18 cellular contexts compared by ENCODE assay signal in the genomic region with DNA sequence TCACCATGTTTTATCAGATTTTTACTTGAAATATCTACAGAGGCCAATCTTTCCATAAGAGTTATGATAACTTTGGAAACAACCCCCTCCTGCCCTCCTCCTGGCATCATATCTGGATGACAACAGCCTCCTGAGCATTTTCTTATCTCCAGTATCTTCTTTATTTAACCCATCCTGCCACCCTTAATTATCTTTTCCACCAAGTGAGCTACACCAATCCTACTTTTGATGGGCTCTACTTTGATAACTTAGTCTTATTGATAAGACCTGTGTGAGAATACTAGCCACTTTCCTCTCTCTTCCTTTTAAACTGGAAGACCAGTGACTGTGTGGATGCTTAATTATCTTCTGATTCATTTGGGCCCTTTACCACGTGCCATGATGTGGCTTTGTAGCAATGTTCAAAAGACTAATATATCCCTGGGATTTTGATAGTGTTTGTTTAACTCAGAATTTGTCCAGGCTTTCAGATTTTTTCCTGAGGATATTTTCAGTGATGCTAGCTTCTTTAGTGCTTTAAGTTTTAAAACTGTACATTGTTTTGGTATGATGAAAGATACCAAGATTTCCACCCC.
DNase-seq lines count a peak whose midpoint lies in the region; TF ChIP-seq lines count a peak whose summit lies in the region.
"Had no signal": no experiment of that assay in that cellular context is flagged by ENCODE, and none has a peak within 500 bp of the region (broad histone marks: within the 10 kb centered on the region; RNA-seq: fewer than 3 reads in every experiment).

No MANE protein-coding gene starts in this region.

- no peak overlapping the region for H3K27ac Mint-ChIP-seq in activated naive CD8-positive, alpha-beta T cell treated with anti-CD3 and anti-CD28 coated beads for 36 hours
- H3K27ac Mint-ChIP-seq: B cell; CD4-positive, alpha-beta T cell; CD8-positive, alpha-beta T cell had no signal

- no peaks in the 10 kb centered on the region for H3K27me3 ChIP-seq in osteoblast (ENCODE audit: insufficient read depth, low read length)
- H3K27me3 ChIP-seq: BLaER1 treated with 17β-estradiol and CSF1 and Interleukin-3, amounts not matched to agents 10 nM and 100 nM had no signal

- TF ChIP-seq CTCF in 22Rv1 (IDR thresholded peaks at IDR 0.05) (no peak), osteoblast (IDR thresholded peaks at IDR 0.05; ENCODE audit: extremely low read depth, low read depth, low read length) (no peak)

- H3K4me3 Mint-ChIP-seq in activated naive CD8-positive, alpha-beta T cell treated with anti-CD3 and anti-CD28 coated beads for 36 hours: no peak overlapping the region
- H3K4me3 Mint-ChIP-seq: B cell; CD4-positive, alpha-beta T cell; CD8-positive, alpha-beta T cell had no signal

- H3K36me3 Mint-ChIP-seq in activated naive CD8-positive, alpha-beta T cell treated with anti-CD3 and anti-CD28 coated beads for 36 hours: no peaks in the 10 kb centered on the region
- H3K36me3 Mint-ChIP-seq: CD8-positive, alpha-beta T cell had no signal

- H4K20me1 ChIP-seq in osteoblast (ENCODE audit: insufficient read depth, low read length): no peaks in the 10 kb centered on the region
- H4K20me1 ChIP-seq: BLaER1 treated with 17β-estradiol and CSF1 and Interleukin-3, amounts not matched to agents 10 nM and 100 nM had no signal

- H3K27ac ChIP-seq in 22Rv1 (peak overlapping the region; percentile 29), osteoblast (ENCODE audit: low read depth, low read length) (no peak overlapping the region)
- H3K27ac ChIP-seq: A549; BLaER1 treated with 17β-estradiol and CSF1 and Interleukin-3, amounts not matched to agents 10 nM and 100 nM; C4-2B had no signal

- H3K4me1 ChIP-seq in osteoblast (ENCODE audit: insufficient read depth, low read length): peaks cover 2% of the 10 kb centered on the region
- H3K4me1 ChIP-seq: A549, Caco-2 had no signal

- peaks cover 9% of the 10 kb centered on the region for H3K9me3 Mint-ChIP-seq in activated naive CD8-positive, alpha-beta T cell treated with anti-CD3 and anti-CD28 coated beads for 36 hours

- no peaks in the 10 kb centered on the region for H3K4me1 Mint-ChIP-seq in activated naive CD8-positive, alpha-beta T cell treated with anti-CD3 and anti-CD28 coated beads for 36 hours
- H3K4me1 Mint-ChIP-seq: B cell had no signal

- no peaks in the 10 kb centered on the region for H3K9me3 ChIP-seq in osteoblast (ENCODE audit: low read depth, low read length)
- H3K9me3 ChIP-seq: A549, Caco-2 had no signal

- peak; percentile 68 for DNase-seq in EH (ENCODE audit: low read depth)
- peak; percentile 52 for DNase-seq in osteoblast (ENCODE audit: insufficient read length, low spot score, missing footprints)
- no peak for DNase-seq in activated naive CD8-positive, alpha-beta T cell treated with anti-CD3 and anti-CD28 coated beads for 36 hours
- DNase-seq in NCI-H2107 (lab: John Stamatoyannopoulos, UW): no peak
- DNase-seq: AML-193; Caco-2; Calu3; CD4-positive, alpha-beta T cell; CD8-positive, alpha-beta T cell; DMS79 treated with DMSO at 0.1 percent for 48 hours; EL; GDM1 had no signal

- no peaks in the 10 kb centered on the region for H3K27me3 Mint-ChIP-seq in activated naive CD8-positive, alpha-beta T cell treated with anti-CD3 and anti-CD28 coated beads for 36 hours
- H3K27me3 Mint-ChIP-seq: B cell; CD4-positive, alpha-beta T cell had no signal

- no peak overlapping the region for H3K4me3 ChIP-seq in osteoblast (ENCODE audit: insufficient read depth, low read length)
- H3K4me3 ChIP-seq: A549; BLaER1 treated with 17β-estradiol and CSF1 and Interleukin-3, amounts not matched to agents 10 nM and 100 nM; GM12878 had no signal

- H3K79me2 ChIP-seq in osteoblast (ENCODE audit: insufficient read depth, low read length): no peaks in the 10 kb centered on the region

- no peak overlapping the region for H3K4me2 ChIP-seq in osteoblast (ENCODE audit: insufficient read depth, low read length)
- H3K4me2 ChIP-seq: A549; BLaER1 treated with 17β-estradiol and CSF1 and Interleukin-3, amounts not matched to agents 10 nM and 100 nM had no signal

- H3K36me3 ChIP-seq in osteoblast (ENCODE audit: insufficient read depth, low read length): no peaks in the 10 kb centered on the region
- H3K36me3 ChIP-seq: BLaER1 treated with 17β-estradiol and CSF1 and Interleukin-3, amounts not matched to agents 10 nM and 100 nM had no signal

- no peak overlapping the region for H2AFZ ChIP-seq in osteoblast (ENCODE audit: low read length)

Comparison
In these comparisons a context has a peak if more than half of its experiments do, and no peak if none do; other contexts are left out.
1. DNase-seq: peak in EH (single experiment) and osteoblast (single experiment); none in activated naive CD8-positive, alpha-beta T cell treated with anti-CD3 and anti-CD28 coated beads for 36 hours (single experiment) and NCI-H2107 (single experiment).